In genomic region chr6:44457606-44458005, GRCh38 we compare ENCODE assay signal across 23 cellular contexts.
"Had no signal": no experiment of that assay in that cellular context is flagged by ENCODE, and none has a peak within 500 bp of the region (broad histone marks: within the 10 kb centered on the region; RNA-seq: fewer than 3 reads in every experiment).

No MANE protein-coding gene starts in this region.

- H3K36me3 ChIP-seq: adrenal gland, breast epithelium, Peyer's patch, SJCRH30 had no signal

- H3K27me3 ChIP-seq: adrenal gland, breast epithelium, MG63, Peyer's patch, SJCRH30 had no signal

- ATAC-seq: activated CD4-positive, CD25-positive, alpha-beta regulatory T cell treated with anti-CD3 and anti-CD28 coated beads, Interleukin-2, amount 50 U/mL, for 24 hours; activated CD8-positive, alpha-beta T cell treated with anti-CD3 and anti-CD28 coated beads for 36 hours; activated T-cell treated with anti-CD3 and anti-CD28 coated beads, Interleukin-2, amount 50 U/mL, for 72 hours had no signal

- DNase-seq: activated CD4-positive, alpha-beta T cell treated with anti-CD3 and anti-CD28 coated beads for 4 hours; activated CD8-positive, alpha-beta memory T cell treated with anti-CD3 and anti-CD28 coated beads, Interleukin-2, amount 50 U/mL, for 4 hours; activated CD8-positive, alpha-beta T cell treated with anti-CD3 and anti-CD28 coated beads for 36 hours; activated naive CD4-positive, alpha-beta T cell treated with anti-CD3 and anti-CD28 coated beads, Interleukin-2, amount 50 U/mL, for 16 hours; activated naive CD8-positive, alpha-beta T cell treated with anti-CD3 and anti-CD28 coated beads, Interleukin-2, amount 10 ng/mL, durations not matched to agents 7 days and 5 days; activated T-cell treated with anti-CD3 and anti-CD28 coated beads, Interleukin-2, amount 50 U/mL, for 72 hours; adrenal gland; anterior cingulate cortex; central memory CD4-positive, alpha-beta T cell; KG1; MG63; NCI-H1092 treated with DMSO at 0.1 percent for 48 hours; NCI-H1417 treated with DMSO at 0.1 percent for 48 hours; NCI-H1694; NCI-H2029 treated with DMSO at 0.1 percent for 48 hours; NCI-H345; NCI-H524; Peyer's patch; Right ventricle myocardium superior; SJCRH30 had no signal

- H3K4me1 ChIP-seq: breast epithelium, SJCRH30 had no signal

- H3K9me3 ChIP-seq: breast epithelium, MG63, Peyer's patch, SJCRH30 had no signal

- H3K4me3 ChIP-seq: adrenal gland, breast epithelium, MG63, Peyer's patch, SJCRH30 had no signal

- H3K27ac ChIP-seq: breast epithelium, Peyer's patch, RWPE1, SJCRH30 had no signal
